ENCODE assay signal across 1 cellular context in genomic region chr17:39946551-39947330, GRCh38.
TF ChIP-seq lines count a peak whose summit lies in the region.

No MANE protein-coding gene starts in this region.

TF ChIP-seq in GM23338, 12 proteins besides CTCF, POLR2A, EP300 and RAD21:
- TF ChIP-seq ZNF331 (CRISPR knock-in tag; IDR thresholded peaks at IDR 0.05; ENCODE audit: low read depth) = no peak
- TF ChIP-seq, protein P1, sequence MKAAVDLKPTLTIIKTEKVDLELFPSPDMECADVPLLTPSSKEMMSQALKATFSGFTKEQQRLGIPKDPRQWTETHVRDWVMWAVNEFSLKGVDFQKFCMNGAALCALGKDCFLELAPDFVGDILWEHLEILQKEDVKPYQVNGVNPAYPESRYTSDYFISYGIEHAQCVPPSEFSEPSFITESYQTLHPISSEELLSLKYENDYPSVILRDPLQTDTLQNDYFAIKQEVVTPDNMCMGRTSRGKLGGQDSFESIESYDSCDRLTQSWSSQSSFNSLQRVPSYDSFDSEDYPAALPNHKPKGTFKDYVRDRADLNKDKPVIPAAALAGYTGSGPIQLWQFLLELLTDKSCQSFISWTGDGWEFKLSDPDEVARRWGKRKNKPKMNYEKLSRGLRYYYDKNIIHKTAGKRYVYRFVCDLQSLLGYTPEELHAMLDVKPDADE (IDR thresholded peaks at IDR 0.05) = no peak
